ENCODE assay signal across 2 cellular contexts in the genomic region with DNA sequence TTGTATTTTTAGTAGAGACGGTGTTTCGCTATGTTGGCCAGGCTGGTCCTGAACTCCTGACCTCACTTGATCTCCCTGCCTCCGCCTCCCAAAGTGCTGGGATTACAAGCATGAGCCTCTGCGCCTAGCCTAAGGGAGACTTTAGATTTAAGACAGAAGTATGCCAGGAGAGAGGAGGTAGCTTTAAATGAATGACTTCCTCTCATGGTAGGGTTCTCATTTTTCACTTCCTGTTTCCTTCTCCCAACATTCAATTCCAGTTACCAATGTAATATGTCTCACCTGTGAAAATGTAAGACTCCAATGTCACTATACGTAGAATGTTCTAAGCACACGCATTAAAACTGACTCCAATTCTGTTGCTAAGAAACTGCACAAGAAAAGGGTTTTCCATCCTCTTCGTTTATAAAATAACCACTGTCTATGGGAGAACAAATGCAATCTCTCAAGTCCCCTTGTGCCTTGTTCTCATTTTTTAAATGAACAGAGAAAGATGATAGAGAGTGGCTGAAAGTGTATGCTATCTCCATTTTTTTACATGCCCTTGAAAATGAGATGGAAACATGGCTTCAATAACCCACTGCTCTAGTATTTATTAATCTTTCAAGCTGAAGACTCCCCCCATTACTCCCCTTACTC.
TF ChIP-seq lines count a peak whose summit lies in the region.

No MANE protein-coding gene starts in this region.

TF ChIP-seq in GM23338, 12 proteins besides CTCF, POLR2A, EP300 and RAD21 (continues in another document):
- no peak for TF ChIP-seq POLR2AphosphoS5 (IDR thresholded peaks at IDR 0.05; ENCODE audit: low read depth)
- TF ChIP-seq, protein P1, sequence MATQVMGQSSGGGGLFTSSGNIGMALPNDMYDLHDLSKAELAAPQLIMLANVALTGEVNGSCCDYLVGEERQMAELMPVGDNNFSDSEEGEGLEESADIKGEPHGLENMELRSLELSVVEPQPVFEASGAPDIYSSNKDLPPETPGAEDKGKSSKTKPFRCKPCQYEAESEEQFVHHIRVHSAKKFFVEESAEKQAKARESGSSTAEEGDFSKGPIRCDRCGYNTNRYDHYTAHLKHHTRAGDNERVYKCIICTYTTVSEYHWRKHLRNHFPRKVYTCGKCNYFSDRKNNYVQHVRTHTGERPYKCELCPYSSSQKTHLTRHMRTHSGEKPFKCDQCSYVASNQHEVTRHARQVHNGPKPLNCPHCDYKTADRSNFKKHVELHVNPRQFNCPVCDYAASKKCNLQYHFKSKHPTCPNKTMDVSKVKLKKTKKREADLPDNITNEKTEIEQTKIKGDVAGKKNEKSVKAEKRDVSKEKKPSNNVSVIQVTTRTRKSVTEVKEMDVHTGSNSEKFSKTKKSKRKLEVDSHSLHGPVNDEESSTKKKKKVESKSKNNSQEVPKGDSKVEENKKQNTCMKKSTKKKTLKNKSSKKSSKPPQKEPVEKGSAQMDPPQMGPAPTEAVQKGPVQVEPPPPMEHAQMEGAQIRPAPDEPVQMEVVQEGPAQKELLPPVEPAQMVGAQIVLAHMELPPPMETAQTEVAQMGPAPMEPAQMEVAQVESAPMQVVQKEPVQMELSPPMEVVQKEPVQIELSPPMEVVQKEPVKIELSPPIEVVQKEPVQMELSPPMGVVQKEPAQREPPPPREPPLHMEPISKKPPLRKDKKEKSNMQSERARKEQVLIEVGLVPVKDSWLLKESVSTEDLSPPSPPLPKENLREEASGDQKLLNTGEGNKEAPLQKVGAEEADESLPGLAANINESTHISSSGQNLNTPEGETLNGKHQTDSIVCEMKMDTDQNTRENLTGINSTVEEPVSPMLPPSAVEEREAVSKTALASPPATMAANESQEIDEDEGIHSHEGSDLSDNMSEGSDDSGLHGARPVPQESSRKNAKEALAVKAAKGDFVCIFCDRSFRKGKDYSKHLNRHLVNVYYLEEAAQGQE (IDR thresholded peaks at IDR 0.05; ENCODE audit: unreplicated experiment) = no peak
- no peak for TF ChIP-seq EZH2 (IDR thresholded peaks at IDR 0.05; ENCODE audit: low read depth, unreplicated experiment)
- TF ChIP-seq, protein P2, sequence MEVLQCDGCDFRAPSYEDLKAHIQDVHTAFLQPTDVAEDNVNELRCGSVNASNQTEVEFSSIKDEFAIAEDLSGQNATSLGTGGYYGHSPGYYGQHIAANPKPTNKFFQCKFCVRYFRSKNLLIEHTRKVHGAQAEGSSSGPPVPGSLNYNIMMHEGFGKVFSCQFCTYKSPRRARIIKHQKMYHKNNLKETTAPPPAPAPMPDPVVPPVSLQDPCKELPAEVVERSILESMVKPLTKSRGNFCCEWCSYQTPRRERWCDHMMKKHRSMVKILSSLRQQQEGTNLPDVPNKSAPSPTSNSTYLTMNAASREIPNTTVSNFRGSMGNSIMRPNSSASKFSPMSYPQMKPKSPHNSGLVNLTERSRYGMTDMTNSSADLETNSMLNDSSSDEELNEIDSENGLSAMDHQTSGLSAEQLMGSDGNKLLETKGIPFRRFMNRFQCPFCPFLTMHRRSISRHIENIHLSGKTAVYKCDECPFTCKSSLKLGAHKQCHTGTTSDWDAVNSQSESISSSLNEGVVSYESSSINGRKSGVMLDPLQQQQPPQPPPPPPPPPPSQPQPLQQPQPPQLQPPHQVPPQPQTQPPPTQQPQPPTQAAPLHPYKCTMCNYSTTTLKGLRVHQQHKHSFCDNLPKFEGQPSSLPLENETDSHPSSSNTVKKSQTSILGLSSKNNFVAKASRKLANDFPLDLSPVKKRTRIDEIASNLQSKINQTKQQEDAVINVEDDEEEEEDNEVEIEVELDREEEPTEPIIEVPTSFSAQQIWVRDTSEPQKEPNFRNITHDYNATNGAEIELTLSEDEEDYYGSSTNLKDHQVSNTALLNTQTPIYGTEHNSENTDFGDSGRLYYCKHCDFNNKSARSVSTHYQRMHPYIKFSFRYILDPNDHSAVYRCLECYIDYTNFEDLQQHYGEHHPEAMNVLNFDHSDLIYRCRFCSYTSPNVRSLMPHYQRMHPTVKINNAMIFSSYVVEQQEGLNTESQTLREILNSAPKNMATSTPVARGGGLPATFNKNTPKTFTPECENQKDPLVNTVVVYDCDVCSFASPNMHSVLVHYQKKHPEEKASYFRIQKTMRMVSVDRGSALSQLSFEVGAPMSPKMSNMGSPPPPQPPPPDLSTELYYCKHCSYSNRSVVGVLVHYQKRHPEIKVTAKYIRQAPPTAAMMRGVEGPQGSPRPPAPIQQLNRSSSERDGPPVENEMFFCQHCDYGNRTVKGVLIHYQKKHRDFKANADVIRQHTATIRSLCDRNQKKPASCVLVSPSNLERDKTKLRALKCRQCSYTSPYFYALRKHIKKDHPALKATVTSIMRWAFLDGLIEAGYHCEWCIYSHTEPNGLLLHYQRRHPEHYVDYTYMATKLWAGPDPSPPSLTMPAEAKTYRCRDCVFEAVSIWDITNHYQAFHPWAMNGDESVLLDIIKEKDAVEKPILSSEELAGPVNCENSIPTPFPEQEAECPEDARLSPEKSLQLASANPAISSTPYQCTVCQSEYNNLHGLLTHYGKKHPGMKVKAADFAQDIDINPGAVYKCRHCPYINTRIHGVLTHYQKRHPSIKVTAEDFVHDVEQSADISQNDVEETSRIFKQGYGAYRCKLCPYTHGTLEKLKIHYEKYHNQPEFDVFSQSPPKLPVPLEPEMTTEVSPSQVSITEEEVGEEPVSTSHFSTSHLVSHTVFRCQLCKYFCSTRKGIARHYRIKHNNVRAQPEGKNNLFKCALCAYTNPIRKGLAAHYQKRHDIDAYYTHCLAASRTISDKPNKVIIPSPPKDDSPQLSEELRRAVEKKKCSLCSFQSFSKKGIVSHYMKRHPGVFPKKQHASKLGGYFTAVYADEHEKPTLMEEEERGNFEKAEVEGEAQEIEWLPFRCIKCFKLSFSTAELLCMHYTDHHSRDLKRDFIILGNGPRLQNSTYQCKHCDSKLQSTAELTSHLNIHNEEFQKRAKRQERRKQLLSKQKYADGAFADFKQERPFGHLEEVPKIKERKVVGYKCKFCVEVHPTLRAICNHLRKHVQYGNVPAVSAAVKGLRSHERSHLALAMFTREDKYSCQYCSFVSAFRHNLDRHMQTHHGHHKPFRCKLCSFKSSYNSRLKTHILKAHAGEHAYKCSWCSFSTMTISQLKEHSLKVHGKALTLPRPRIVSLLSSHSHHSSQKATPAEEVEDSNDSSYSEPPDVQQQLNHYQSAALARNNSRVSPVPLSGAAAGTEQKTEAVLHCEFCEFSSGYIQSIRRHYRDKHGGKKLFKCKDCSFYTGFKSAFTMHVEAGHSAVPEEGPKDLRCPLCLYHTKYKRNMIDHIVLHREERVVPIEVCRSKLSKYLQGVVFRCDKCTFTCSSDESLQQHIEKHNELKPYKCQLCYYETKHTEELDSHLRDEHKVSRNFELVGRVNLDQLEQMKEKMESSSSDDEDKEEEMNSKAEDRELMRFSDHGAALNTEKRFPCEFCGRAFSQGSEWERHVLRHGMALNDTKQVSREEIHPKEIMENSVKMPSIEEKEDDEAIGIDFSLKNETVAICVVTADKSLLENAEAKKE (CRISPR knock-in tag; IDR thresholded peaks at IDR 0.05) = no peak
- TF ChIP-seq JUNB (IDR thresholded peaks at IDR 0.05; ENCODE audit: unreplicated experiment) = no peak
- no peak for TF ChIP-seq STAT1 (IDR thresholded peaks at IDR 0.05; ENCODE audit: unreplicated experiment)
- TF ChIP-seq ZNF331 (CRISPR knock-in tag; IDR thresholded peaks at IDR 0.05; ENCODE audit: low read depth) = no peak
- TF ChIP-seq, protein P3, sequence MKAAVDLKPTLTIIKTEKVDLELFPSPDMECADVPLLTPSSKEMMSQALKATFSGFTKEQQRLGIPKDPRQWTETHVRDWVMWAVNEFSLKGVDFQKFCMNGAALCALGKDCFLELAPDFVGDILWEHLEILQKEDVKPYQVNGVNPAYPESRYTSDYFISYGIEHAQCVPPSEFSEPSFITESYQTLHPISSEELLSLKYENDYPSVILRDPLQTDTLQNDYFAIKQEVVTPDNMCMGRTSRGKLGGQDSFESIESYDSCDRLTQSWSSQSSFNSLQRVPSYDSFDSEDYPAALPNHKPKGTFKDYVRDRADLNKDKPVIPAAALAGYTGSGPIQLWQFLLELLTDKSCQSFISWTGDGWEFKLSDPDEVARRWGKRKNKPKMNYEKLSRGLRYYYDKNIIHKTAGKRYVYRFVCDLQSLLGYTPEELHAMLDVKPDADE (IDR thresholded peaks at IDR 0.05) = no peak

TF ChIP-seq in H1, 55 proteins besides CTCF, POLR2A, EP300 and RAD21:
- TF ChIP-seq RXRA (IDR thresholded peaks at IDR 0.05; ENCODE audit: insufficient read depth, low read depth, low read length) = no peak
- TF ChIP-seq RNF2 (IDR thresholded peaks at IDR 0.05; ENCODE audit: borderline replicate concordance, low read depth, low read length, missing control alignments, poor library complexity, severe bottlenecking) = no peak
- TF ChIP-seq BRCA1 (IDR thresholded peaks at IDR 0.05; ENCODE audit: low read depth, low read length) = no peak
- TF ChIP-seq NANOG (IDR thresholded peaks at IDR 0.05; ENCODE audit: insufficient read depth, low read depth, low read length, poor library complexity, severe bottlenecking) = no peak
- no peak for TF ChIP-seq SP4 (IDR thresholded peaks at IDR 0.05; ENCODE audit: low read length)
- TF ChIP-seq GABPA (IDR thresholded peaks at IDR 0.05; ENCODE audit: borderline replicate concordance, insufficient read depth, low read length) = no peak
- no peak for TF ChIP-seq TCF12 (IDR thresholded peaks at IDR 0.05; ENCODE audit: low read depth, low read length)
- TF ChIP-seq USF2 (IDR thresholded peaks at IDR 0.05; ENCODE audit: low read length) = no peak
- TF ChIP-seq POU5F1 (IDR thresholded peaks at IDR 0.05; ENCODE audit: low read depth, low read length) = no peak
- TF ChIP-seq NRF1 (IDR thresholded peaks at IDR 0.05; ENCODE audit: low read depth, low read length) = no peak
- TF ChIP-seq PHF8 (conservative IDR thresholded peaks at IDR 0.05; ENCODE audit: low read depth, low read length) = no peak
- TF ChIP-seq CHD1 (IDR thresholded peaks at IDR 0.05; ENCODE audit: low read depth, low read length) = no peak
- TF ChIP-seq EZH2 (IDR thresholded peaks at IDR 0.05; ENCODE audit: low read depth, low read length, severe bottlenecking) = no peak
